ENCODE assay signal across 19 cellular contexts in the genomic region with DNA sequence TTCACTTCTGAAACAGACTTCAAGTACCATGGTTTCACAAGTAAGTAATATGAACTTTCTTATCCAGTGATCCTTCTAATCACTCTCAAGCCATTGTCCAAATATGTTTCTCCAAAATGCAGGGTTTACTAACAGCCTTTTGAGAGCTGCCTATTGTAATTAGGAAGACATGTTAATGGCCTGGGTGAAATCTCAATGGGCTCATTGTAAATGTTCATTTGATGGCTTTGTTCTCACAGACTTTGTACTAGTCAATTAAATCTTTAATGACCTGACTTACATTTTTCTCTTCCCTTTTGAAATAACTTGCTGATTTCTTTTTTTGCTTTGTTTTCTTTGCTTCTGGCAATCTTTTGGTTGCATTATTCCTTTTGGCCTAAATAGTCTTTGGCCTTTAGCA.
"Had no signal": no experiment of that assay in that cellular context is flagged by ENCODE, and none has a peak within 500 bp of the region (broad histone marks: within the 10 kb centered on the region; RNA-seq: fewer than 3 reads in every experiment).

No MANE protein-coding gene starts in this region.

- H3K36me3 ChIP-seq: cardiac muscle cell, gastrocnemius medialis, lower lobe of right lung, prostate gland, upper lobe of right lung had no signal

- H3K9me3 ChIP-seq: gastrocnemius medialis, lower lobe of right lung, prostate gland, testis, upper lobe of right lung had no signal

- H3K27ac ChIP-seq: cardiac muscle cell, gastrocnemius medialis, lower lobe of right lung, prostate gland, testis, upper lobe of right lung had no signal

- H3K4me3 Mint-ChIP-seq: activated B cell treated with CpG ODN at 0.5 μM for 24 hours; activated CD4-positive, alpha-beta T cell treated with anti-CD3 and anti-CD28 coated beads, Interleukin-2, amount 10 ng/mL, durations not matched to agents 24 days and 14 days; activated T-helper 1 cell treated with anti-CD3 and anti-CD28 coated beads, Interleukin-12 subunit alpha, Interleukin-12 subunit beta, Interleukin-2, Interleukin-4 antibody, amounts not matched to agents 30 ng/mL and 10 ng/mL and 1 ng/mL, durations not matched to agents 14 hours and 24 hours and 36 hours; T-helper 17 cell had no signal

- DNase-seq: activated B cell treated with CpG ODN at 0.5 μM for 24 hours; activated CD4-positive, alpha-beta T cell treated with anti-CD3 and anti-CD28 coated beads, Interleukin-2, amount 10 ng/mL, durations not matched to agents 24 days and 14 days; activated naive CD4-positive, alpha-beta T cell; effector CD4-positive, alpha-beta T cell; gastrocnemius medialis; kidney glomerular epithelial cell; lower lobe of right lung; midbrain; nucleus accumbens; stimulated activated CD4-positive, alpha-beta T cell treated with anti-CD3 and anti-CD28 coated beads, Interleukin-12 subunit alpha, Interleukin-12 subunit beta, amount 100 ng/mL, for 4 hours; stimulated activated CD4-positive, alpha-beta T cell treated with anti-CD3 and anti-CD28 coated beads, Interleukin-2, amount 100 ng/mL, for 48 hours; stimulated activated naive CD8-positive, alpha-beta T cell treated with anti-CD3 and anti-CD28 coated beads, Interleukin-15, Interleukin-2, amounts not matched to agents 100 U/mL and 50 U/mL, for 24 hours; T-helper 17 cell; testis; upper lobe of right lung had no signal

- ATAC-seq: gastrocnemius medialis; lower lobe of right lung; stimulated activated naive CD8-positive, alpha-beta T cell treated with anti-CD3 and anti-CD28 coated beads, Interleukin-15, Interleukin-2, amounts not matched to agents 100 U/mL and 50 U/mL, for 24 hours; T-helper 17 cell; upper lobe of right lung had no signal

- H3K27me3 Mint-ChIP-seq: activated B cell treated with CpG ODN at 0.5 μM for 24 hours; activated CD4-positive, alpha-beta T cell treated with anti-CD3 and anti-CD28 coated beads, Interleukin-2, amount 10 ng/mL, durations not matched to agents 24 days and 14 days; T-helper 17 cell had no signal

- H3K4me1 Mint-ChIP-seq: activated B cell treated with CpG ODN at 0.5 μM for 24 hours; activated CD4-positive, alpha-beta T cell treated with anti-CD3 and anti-CD28 coated beads, Interleukin-2, amount 10 ng/mL, durations not matched to agents 24 days and 14 days; T-helper 17 cell had no signal

- H3K27me3 ChIP-seq: cardiac muscle cell, gastrocnemius medialis, testis, upper lobe of right lung had no signal

- H3K4me3 ChIP-seq: cardiac muscle cell, gastrocnemius medialis, lower lobe of right lung, prostate gland, testis, upper lobe of right lung had no signal

- H3K9me3 Mint-ChIP-seq: activated B cell treated with CpG ODN at 0.5 μM for 24 hours; activated T-helper 1 cell treated with anti-CD3 and anti-CD28 coated beads, Interleukin-12 subunit alpha, Interleukin-12 subunit beta, Interleukin-2, Interleukin-4 antibody, amounts not matched to agents 30 ng/mL and 10 ng/mL and 1 ng/mL, durations not matched to agents 14 hours and 24 hours and 36 hours had no signal

- H3K27ac Mint-ChIP-seq: activated B cell treated with CpG ODN at 0.5 μM for 24 hours; activated CD4-positive, alpha-beta T cell treated with anti-CD3 and anti-CD28 coated beads, Interleukin-2, amount 10 ng/mL, durations not matched to agents 24 days and 14 days; activated T-helper 1 cell treated with anti-CD3 and anti-CD28 coated beads, Interleukin-12 subunit alpha, Interleukin-12 subunit beta, Interleukin-2, Interleukin-4 antibody, amounts not matched to agents 30 ng/mL and 10 ng/mL and 1 ng/mL, durations not matched to agents 14 hours and 24 hours and 36 hours; T-helper 17 cell had no signal

- H3K4me1 ChIP-seq: gastrocnemius medialis, lower lobe of right lung, prostate gland, testis, upper lobe of right lung had no signal

- FAIRE-seq: colon had no signal
